ENCODE assay signal across 10 cellular contexts in genomic region chr15:63015618-63016017, GRCh38. TPM values are rescaled to one million over a fixed set of nuclear protein-coding genes. Genes with fewer than 3 reads are reported as not detected.
A peak's percentile ranks its signal among the peaks of the same experiment; 100 is the strongest.
DNase-seq lines count a peak whose midpoint lies in the region; ATAC-seq and TF ChIP-seq lines count a peak whose summit lies in the region.
"Had no signal": no experiment of that assay in that cellular context is flagged by ENCODE, and none has a peak within 500 bp of the region (broad histone marks: within the 10 kb centered on the region; RNA-seq: fewer than 3 reads in every experiment).

No MANE protein-coding gene starts in this region.

- in situ Hi-C loops in G401 (cut with HindIII; ENCODE audit: low sequenced_read_pairs): no loop called here

- no peak overlapping the region for H3K4me3 ChIP-seq in AG10803 (ENCODE audit: low read length)

- intact Hi-C loops in left colon (cut with DNase I, micrococcal nuclease): no loop called here

- no peak for TF ChIP-seq CTCF in AG10803 (conservative IDR thresholded peaks at IDR 0.05; ENCODE audit: low read length)

- DNase-seq in AG10803 (ENCODE audit: low read depth) (peak; percentile 78), MV-4-11 (lab: John Stamatoyannopoulos, UW) (peak; percentile 38), mucosa of gallbladder (ENCODE audit: low spot score) (peak; percentile 51), left colon (no peak), G401 (ENCODE audit: low spot score) (no peak)
- no peak for DNase-seq in stimulated activated CD4-positive, alpha-beta T cell treated with anti-CD3 and anti-CD28 coated beads, Interleukin-4, amount 100 ng/mL, for 1 hour
- DNase-seq: NCI-H2029; stimulated activated CD4-positive, alpha-beta T cell treated with anti-CD3 and anti-CD28 coated beads, Interleukin-12 subunit alpha, Interleukin-12 subunit beta, amount 100 ng/mL, for 4 hours had no signal

- ATAC-seq in esophagus mucosa (peak; percentile 60), GM18867 (IDR thresholded peaks at IDR 0.05; ENCODE audit: unreplicated experiment) (no peak), left colon (no peak)

RNA-seq across cellular contexts. Expression of gene TPM1, which starts 26.9 kb away (rescaled TPM):
- total RNA-seq in esophagus mucosa: 28.3 TPM
- total RNA-seq in mucosa of gallbladder: 1,361 TPM
- total RNA-seq in left colon: 100 to 1,000 TPM; 576 to 607 TPM
- total RNA-seq in G401 (2014; rRNA removed; shearing (Covaris generic)): 768 and 828 TPM in 2 replicates

Comparison
In these comparisons a context has a peak if more than half of its experiments do, and no peak if none do; other contexts are left out.
1. DNase-seq: peak in AG10803 (single experiment), MV-4-11 (single experiment) and mucosa of gallbladder (single experiment); none in left colon (0 of 2), G401 (single experiment) and stimulated activated CD4-positive, alpha-beta T cell treated with anti-CD3 and anti-CD28 coated beads, Interleukin-4, amount 100 ng/mL, for 1 hour (single experiment).
2. RNA of gene TPM1, which starts 26.9 kb away (total RNA-seq): 1,361 TPM in mucosa of gallbladder (single experiment), 768 to 828 TPM in G401 and 576 to 607 TPM in left colon; 28.3 TPM in esophagus mucosa (single experiment); every median in the first group is over 10 times any median in the second.